ENCODE assay signal across 1 cellular context in the genomic region with DNA sequence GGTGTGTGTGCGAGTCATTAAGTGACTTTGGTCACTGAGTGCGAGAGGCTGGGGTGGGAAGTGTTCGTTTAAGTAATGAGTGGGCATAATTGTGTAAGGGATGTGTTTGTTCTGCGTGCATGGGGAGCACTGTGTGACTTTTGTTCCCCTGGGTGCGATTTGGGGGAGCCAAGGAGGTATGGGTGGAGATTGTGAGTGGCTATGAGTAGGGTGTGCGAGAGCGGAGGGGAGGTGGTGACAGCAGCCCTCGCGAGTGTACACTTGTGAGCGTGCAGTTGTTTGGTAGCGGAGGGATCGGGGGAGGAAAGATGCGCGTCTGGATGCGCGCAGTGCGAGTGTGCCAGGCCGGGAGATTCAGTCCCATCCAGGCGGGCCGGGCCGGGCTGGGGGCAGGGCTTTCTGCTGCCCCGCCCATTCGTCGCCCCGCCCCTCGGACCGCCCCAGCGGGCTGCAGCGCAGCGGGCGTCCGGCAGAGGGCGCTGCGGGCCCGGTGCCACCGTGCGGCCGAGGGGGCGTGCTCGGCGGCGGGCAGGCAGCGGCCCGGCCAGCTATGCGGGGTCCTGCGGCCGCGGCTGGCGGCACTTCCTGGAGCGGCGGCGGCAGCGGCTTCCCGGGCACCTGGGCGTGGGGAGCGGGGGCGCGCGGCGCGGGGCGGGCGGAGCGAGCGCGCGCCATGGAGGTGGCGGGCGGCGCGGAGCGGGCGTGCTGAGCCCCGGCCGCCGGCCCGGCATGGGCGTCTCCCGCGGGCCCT.
A peak's percentile ranks its signal among the peaks of the same experiment; 100 is the strongest.
TF ChIP-seq lines count a peak whose summit lies in the region.

A gene with protein sequence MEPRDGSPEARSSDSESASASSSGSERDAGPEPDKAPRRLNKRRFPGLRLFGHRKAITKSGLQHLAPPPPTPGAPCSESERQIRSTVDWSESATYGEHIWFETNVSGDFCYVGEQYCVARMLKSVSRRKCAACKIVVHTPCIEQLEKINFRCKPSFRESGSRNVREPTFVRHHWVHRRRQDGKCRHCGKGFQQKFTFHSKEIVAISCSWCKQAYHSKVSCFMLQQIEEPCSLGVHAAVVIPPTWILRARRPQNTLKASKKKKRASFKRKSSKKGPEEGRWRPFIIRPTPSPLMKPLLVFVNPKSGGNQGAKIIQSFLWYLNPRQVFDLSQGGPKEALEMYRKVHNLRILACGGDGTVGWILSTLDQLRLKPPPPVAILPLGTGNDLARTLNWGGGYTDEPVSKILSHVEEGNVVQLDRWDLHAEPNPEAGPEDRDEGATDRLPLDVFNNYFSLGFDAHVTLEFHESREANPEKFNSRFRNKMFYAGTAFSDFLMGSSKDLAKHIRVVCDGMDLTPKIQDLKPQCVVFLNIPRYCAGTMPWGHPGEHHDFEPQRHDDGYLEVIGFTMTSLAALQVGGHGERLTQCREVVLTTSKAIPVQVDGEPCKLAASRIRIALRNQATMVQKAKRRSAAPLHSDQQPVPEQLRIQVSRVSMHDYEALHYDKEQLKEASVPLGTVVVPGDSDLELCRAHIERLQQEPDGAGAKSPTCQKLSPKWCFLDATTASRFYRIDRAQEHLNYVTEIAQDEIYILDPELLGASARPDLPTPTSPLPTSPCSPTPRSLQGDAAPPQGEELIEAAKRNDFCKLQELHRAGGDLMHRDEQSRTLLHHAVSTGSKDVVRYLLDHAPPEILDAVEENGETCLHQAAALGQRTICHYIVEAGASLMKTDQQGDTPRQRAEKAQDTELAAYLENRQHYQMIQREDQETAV (plus strand): TSS at position 578 of the 751 bp plus-strand sequence. CDS start 197 bp downstream, outside the sequence.

TF ChIP-seq in K562, 482 proteins besides CTCF, POLR2A, EP300 and RAD21 (continued from another document and continues in another):
- TF ChIP-seq, protein P1, sequence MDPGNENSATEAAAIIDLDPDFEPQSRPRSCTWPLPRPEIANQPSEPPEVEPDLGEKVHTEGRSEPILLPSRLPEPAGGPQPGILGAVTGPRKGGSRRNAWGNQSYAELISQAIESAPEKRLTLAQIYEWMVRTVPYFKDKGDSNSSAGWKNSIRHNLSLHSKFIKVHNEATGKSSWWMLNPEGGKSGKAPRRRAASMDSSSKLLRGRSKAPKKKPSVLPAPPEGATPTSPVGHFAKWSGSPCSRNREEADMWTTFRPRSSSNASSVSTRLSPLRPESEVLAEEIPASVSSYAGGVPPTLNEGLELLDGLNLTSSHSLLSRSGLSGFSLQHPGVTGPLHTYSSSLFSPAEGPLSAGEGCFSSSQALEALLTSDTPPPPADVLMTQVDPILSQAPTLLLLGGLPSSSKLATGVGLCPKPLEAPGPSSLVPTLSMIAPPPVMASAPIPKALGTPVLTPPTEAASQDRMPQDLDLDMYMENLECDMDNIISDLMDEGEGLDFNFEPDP (CRISPR knock-in tag; IDR thresholded peaks at IDR 0.05): no peak
- no peak for TF ChIP-seq CHD1 (IDR thresholded peaks at IDR 0.05; ENCODE audit: low read length)
- TF ChIP-seq CHCHD3 (CRISPR knock-in tag; IDR thresholded peaks at IDR 0.05): no peak
- TF ChIP-seq, protein P2, sequence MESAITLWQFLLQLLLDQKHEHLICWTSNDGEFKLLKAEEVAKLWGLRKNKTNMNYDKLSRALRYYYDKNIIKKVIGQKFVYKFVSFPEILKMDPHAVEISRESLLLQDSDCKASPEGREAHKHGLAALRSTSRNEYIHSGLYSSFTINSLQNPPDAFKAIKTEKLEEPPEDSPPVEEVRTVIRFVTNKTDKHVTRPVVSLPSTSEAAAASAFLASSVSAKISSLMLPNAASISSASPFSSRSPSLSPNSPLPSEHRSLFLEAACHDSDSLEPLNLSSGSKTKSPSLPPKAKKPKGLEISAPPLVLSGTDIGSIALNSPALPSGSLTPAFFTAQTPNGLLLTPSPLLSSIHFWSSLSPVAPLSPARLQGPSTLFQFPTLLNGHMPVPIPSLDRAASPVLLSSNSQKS (CRISPR knock-in tag; IDR thresholded peaks at IDR 0.05): no peak
- TF ChIP-seq, protein P3, sequence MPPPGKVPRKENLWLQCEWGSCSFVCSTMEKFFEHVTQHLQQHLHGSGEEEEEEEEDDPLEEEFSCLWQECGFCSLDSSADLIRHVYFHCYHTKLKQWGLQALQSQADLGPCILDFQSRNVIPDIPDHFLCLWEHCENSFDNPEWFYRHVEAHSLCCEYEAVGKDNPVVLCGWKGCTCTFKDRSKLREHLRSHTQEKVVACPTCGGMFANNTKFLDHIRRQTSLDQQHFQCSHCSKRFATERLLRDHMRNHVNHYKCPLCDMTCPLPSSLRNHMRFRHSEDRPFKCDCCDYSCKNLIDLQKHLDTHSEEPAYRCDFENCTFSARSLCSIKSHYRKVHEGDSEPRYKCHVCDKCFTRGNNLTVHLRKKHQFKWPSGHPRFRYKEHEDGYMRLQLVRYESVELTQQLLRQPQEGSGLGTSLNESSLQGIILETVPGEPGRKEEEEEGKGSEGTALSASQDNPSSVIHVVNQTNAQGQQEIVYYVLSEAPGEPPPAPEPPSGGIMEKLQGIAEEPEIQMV (tag; conservative IDR thresholded peaks at IDR 0.05; ENCODE audit: low read depth): no peak
- TF ChIP-seq, protein P4, sequence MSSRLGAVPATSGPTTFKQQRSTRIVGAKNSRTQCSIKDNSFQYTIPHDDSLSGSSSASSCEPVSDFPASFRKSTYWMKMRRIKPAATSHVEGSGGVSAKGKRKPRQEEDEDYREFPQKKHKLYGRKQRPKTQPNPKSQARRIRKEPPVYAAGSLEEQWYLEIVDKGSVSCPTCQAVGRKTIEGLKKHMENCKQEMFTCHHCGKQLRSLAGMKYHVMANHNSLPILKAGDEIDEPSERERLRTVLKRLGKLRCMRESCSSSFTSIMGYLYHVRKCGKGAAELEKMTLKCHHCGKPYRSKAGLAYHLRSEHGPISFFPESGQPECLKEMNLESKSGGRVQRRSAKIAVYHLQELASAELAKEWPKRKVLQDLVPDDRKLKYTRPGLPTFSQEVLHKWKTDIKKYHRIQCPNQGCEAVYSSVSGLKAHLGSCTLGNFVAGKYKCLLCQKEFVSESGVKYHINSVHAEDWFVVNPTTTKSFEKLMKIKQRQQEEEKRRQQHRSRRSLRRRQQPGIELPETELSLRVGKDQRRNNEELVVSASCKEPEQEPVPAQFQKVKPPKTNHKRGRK (tag; IDR thresholded peaks at IDR 0.05): no peak
- TF ChIP-seq ZNF3 (CRISPR knock-in tag; IDR thresholded peaks at IDR 0.05): no peak
- TF ChIP-seq E2F3 (CRISPR knock-in tag; IDR thresholded peaks at IDR 0.05): no peak
- TF ChIP-seq L3MBTL2 (IDR thresholded peaks at IDR 0.05): no peak
- TF ChIP-seq IRF2 (CRISPR knock-in tag; IDR thresholded peaks at IDR 0.05): peak; percentile 45; the same call in 1 of the 2 replicates
- TF ChIP-seq XRCC3 (IDR thresholded peaks at IDR 0.05): no peak
- no peak for TF ChIP-seq SAP30 (IDR thresholded peaks at IDR 0.05; ENCODE audit: borderline replicate concordance, insufficient read depth, low read depth, low read length, poor library complexity, severe bottlenecking)
- TF ChIP-seq, protein P5, sequence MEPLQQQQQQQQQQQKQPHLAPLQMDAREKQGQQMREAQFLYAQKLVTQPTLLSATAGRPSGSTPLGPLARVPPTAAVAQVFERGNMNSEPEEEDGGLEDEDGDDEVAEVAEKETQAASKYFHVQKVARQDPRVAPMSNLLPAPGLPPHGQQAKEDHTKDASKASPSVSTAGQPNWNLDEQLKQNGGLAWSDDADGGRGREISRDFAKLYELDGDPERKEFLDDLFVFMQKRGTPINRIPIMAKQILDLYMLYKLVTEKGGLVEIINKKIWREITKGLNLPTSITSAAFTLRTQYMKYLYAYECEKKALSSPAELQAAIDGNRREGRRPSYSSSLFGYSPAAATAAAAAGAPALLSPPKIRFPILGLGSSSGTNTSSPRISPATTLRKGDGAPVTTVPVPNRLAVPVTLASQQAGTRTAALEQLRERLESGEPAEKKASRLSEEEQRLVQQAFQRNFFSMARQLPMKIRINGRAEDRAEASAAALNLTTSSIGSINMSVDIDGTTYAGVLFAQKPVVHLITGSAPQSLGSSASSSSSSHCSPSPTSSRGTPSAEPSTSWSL (CRISPR knock-in tag; IDR thresholded peaks at IDR 0.05; ENCODE audit: borderline replicate concordance): no peak
- no peak for TF ChIP-seq PURB (CRISPR knock-in tag; IDR thresholded peaks at IDR 0.05; ENCODE audit: low read depth)
- no peak for TF ChIP-seq ZFX (CRISPR knock-in tag; IDR thresholded peaks at IDR 0.05)
- no peak for TF ChIP-seq LCOR (CRISPR knock-in tag; IDR thresholded peaks at IDR 0.05)
- TF ChIP-seq, protein P6, sequence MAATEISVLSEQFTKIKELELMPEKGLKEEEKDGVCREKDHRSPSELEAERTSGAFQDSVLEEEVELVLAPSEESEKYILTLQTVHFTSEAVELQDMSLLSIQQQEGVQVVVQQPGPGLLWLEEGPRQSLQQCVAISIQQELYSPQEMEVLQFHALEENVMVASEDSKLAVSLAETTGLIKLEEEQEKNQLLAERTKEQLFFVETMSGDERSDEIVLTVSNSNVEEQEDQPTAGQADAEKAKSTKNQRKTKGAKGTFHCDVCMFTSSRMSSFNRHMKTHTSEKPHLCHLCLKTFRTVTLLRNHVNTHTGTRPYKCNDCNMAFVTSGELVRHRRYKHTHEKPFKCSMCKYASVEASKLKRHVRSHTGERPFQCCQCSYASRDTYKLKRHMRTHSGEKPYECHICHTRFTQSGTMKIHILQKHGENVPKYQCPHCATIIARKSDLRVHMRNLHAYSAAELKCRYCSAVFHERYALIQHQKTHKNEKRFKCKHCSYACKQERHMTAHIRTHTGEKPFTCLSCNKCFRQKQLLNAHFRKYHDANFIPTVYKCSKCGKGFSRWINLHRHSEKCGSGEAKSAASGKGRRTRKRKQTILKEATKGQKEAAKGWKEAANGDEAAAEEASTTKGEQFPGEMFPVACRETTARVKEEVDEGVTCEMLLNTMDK (IDR thresholded peaks at IDR 0.05; ENCODE audit: borderline replicate concordance, insufficient read depth, low read depth, low read length, poor library complexity, severe bottlenecking): peak; percentile 94
- no peak for TF ChIP-seq CREB1 (IDR thresholded peaks at IDR 0.05)
- no peak for TF ChIP-seq CREB1 (CRISPR knock-in tag; IDR thresholded peaks at IDR 0.05)
- TF ChIP-seq PRMT5 (CRISPR knock-in tag; IDR thresholded peaks at IDR 0.05): no peak
- TF ChIP-seq, protein P7, sequence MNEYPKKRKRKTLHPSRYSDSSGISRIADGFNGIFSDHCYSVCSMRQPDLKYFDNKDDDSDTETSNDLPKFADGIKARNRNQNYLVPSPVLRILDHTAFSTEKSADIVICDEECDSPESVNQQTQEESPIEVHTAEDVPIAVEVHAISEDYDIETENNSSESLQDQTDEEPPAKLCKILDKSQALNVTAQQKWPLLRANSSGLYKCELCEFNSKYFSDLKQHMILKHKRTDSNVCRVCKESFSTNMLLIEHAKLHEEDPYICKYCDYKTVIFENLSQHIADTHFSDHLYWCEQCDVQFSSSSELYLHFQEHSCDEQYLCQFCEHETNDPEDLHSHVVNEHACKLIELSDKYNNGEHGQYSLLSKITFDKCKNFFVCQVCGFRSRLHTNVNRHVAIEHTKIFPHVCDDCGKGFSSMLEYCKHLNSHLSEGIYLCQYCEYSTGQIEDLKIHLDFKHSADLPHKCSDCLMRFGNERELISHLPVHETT (CRISPR knock-in tag; conservative IDR thresholded peaks at IDR 0.05 in 1 of 2, IDR thresholded peaks at IDR 0.05 in 1 of 2): peak in 1 of 2 experiments; percentile 97; a peak in 2 of 4 replicates
- no peak for TF ChIP-seq NR3C1 (CRISPR knock-in tag; IDR thresholded peaks at IDR 0.05)
- TF ChIP-seq TCF7 (IDR thresholded peaks at IDR 0.05; ENCODE audit: borderline replicate concordance): no peak
- no peak for TF ChIP-seq ZNF699 (CRISPR knock-in tag; IDR thresholded peaks at IDR 0.05; ENCODE audit: insufficient replicate concordance)
- no peak for TF ChIP-seq TCF3 (CRISPR knock-in tag; IDR thresholded peaks at IDR 0.05)
- TF ChIP-seq, protein P8, sequence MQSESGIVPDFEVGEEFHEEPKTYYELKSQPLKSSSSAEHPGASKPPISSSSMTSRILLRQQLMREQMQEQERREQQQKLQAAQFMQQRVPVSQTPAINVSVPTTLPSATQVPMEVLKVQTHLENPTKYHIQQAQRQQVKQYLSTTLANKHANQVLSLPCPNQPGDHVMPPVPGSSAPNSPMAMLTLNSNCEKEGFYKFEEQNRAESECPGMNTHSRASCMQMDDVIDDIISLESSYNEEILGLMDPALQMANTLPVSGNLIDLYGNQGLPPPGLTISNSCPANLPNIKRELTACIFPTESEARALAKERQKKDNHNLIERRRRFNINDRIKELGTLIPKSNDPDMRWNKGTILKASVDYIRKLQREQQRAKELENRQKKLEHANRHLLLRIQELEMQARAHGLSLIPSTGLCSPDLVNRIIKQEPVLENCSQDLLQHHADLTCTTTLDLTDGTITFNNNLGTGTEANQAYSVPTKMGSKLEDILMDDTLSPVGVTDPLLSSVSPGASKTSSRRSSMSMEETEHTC (IDR thresholded peaks at IDR 0.05): no peak
- TF ChIP-seq ZNF124 (CRISPR knock-in tag; IDR thresholded peaks at IDR 0.05): no peak
- no peak for TF ChIP-seq PHB (CRISPR knock-in tag; IDR thresholded peaks at IDR 0.05)
- TF ChIP-seq DPF2 (IDR thresholded peaks at IDR 0.05): 0 out of 2 replicates have a peak, but pooled peaks have one; percentile 35
- peak; percentile 91 for TF ChIP-seq CXXC5 (CRISPR knock-in tag; IDR thresholded peaks at IDR 0.05)
- TF ChIP-seq ARNT (IDR thresholded peaks at IDR 0.05): no peak
- TF ChIP-seq ZNF444 (CRISPR knock-in tag; IDR thresholded peaks at IDR 0.05): no peak
- TF ChIP-seq ZBTB8A (IDR thresholded peaks at IDR 0.05; ENCODE audit: partially characterized antibody): no peak
- no peak for TF ChIP-seq ZNF79 (CRISPR knock-in tag; IDR thresholded peaks at IDR 0.05; ENCODE audit: low read depth)
- TF ChIP-seq, protein P9, sequence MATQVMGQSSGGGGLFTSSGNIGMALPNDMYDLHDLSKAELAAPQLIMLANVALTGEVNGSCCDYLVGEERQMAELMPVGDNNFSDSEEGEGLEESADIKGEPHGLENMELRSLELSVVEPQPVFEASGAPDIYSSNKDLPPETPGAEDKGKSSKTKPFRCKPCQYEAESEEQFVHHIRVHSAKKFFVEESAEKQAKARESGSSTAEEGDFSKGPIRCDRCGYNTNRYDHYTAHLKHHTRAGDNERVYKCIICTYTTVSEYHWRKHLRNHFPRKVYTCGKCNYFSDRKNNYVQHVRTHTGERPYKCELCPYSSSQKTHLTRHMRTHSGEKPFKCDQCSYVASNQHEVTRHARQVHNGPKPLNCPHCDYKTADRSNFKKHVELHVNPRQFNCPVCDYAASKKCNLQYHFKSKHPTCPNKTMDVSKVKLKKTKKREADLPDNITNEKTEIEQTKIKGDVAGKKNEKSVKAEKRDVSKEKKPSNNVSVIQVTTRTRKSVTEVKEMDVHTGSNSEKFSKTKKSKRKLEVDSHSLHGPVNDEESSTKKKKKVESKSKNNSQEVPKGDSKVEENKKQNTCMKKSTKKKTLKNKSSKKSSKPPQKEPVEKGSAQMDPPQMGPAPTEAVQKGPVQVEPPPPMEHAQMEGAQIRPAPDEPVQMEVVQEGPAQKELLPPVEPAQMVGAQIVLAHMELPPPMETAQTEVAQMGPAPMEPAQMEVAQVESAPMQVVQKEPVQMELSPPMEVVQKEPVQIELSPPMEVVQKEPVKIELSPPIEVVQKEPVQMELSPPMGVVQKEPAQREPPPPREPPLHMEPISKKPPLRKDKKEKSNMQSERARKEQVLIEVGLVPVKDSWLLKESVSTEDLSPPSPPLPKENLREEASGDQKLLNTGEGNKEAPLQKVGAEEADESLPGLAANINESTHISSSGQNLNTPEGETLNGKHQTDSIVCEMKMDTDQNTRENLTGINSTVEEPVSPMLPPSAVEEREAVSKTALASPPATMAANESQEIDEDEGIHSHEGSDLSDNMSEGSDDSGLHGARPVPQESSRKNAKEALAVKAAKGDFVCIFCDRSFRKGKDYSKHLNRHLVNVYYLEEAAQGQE (CRISPR knock-in tag; IDR thresholded peaks at IDR 0.05; ENCODE audit: low read depth): no peak
- TF ChIP-seq TAF1 (IDR thresholded peaks at IDR 0.05; ENCODE audit: control insufficient read depth, extremely low read depth, insufficient read depth, low read length, severe bottlenecking): peak; percentile 62
- TF ChIP-seq HNRNPL (IDR thresholded peaks at IDR 0.05; ENCODE audit: low read depth, low read length): no peak
